In the genomic region with DNA sequence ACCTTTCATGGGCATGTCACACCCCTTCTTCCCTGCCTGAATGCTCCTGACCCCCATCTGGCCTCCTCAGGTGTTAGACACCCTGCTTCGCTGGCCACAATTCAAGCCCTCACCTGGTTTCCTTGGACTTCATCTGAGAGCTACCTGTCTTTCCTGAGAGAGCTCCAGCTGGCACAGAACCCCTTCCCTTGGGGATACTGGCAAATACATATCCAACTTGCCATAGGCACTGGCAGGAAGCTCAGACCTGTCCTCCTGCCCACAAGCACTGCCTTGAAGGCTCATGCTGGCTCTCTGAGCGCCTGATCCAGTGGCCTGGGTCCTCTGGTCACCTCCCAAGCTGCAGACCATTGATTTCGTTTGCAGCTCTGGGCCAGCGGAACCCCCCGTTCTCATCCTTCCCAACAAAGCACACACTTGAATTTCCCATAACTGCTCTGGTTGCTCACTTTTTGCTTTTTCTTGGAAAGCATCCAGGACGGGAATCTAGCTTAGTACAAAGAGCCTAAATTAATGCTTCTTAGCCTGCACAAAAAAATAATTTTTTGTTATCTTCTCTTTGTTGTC, we compare ENCODE assay signal across 12 cellular contexts.
DNase-seq lines count a peak whose midpoint lies in the region; ATAC-seq, FAIRE-seq and TF ChIP-seq lines count a peak whose summit lies in the region.
"Had no signal": no experiment of that assay in that cellular context is flagged by ENCODE, and none has a peak within 500 bp of the region (broad histone marks: within the 10 kb centered on the region; RNA-seq: fewer than 3 reads in every experiment).

No MANE protein-coding gene starts in this region.

- intact Hi-C loops in left ventricle myocardium inferior (cut with micrococcal nuclease): loop anchor here (5.0 to 10.0 kb wide), 2 partner anchors 134 to 183 kb away; no protein-coding TSS in a partner anchor
- intact Hi-C loops in left ventricle myocardium superior (cut with micrococcal nuclease): loop anchor here (5.0 to 10.0 kb wide), 2 partner anchors 127 to 186 kb away; no protein-coding TSS in a partner anchor
- intact Hi-C loops in ovary (cut with DNase I): loop anchor here in 2 of 4 donors (5.0 to 10.0 kb wide), 3 partner anchors 74 to 127 kb away; a partner anchor contains a TSS

- no peak overlapping the region for H3K23ac ChIP-seq in H1 (ENCODE audit: insufficient read length)

- peaks cover 85% of the 10 kb centered on the region for H3K4me1 ChIP-seq in left ventricle myocardium inferior
- peaks cover 5 to 15% (median 10%) of the 10 kb centered on the region in 4 experiments for H3K4me1 ChIP-seq in H1 (replicated peaks in 1 of 4; ENCODE audit: control insufficient read depth in 3 of 4, insufficient read depth in 4 of 4, low read length in 3 of 4)
- peaks cover 10% of the 10 kb centered on the region for H3K4me1 ChIP-seq in ovary (ENCODE audit: insufficient read depth)

- no peak for TF ChIP-seq RAD21 in H1 (IDR thresholded peaks at IDR 0.05 in 1 of 2, conservative IDR thresholded peaks at IDR 0.05 in 1 of 2; ENCODE audit: low read depth in 2 of 2, low read length in 2 of 2)

- H3K27me3 ChIP-seq in left ventricle myocardium inferior (ENCODE audit: low read depth): no peaks in the 10 kb centered on the region
- no peaks in the 10 kb centered on the region for H3K27me3 ChIP-seq in H1 (replicated peaks in 1 of 4; ENCODE audit: control insufficient read depth in 3 of 4, extremely low read depth in 1 of 4, insufficient read depth in 3 of 4, low read length in 3 of 4)
- no peaks in the 10 kb centered on the region for H3K27me3 ChIP-seq in ovary

- H2BK15ac ChIP-seq in H1 (ENCODE audit: low read length): no peak overlapping the region

- no peak overlapping the region for H3K9ac ChIP-seq in H1 (replicated peaks in 1 of 4; ENCODE audit: extremely low read depth in 1 of 4, low read depth in 3 of 4, low read length in 3 of 4)

- H2BK20ac ChIP-seq in H1 (ENCODE audit: low read length): no peak overlapping the region; the same call in 1 of the 2 replicates

- no peak overlapping the region for H3K4me3 Mint-ChIP-seq in immature natural killer cell

- no peak overlapping the region for H3K56ac ChIP-seq in H1 (replicated peaks; ENCODE audit: insufficient read length, low read depth, low read length)

- H3K4me3 ChIP-seq in left ventricle myocardium inferior: no peak overlapping the region
- H3K4me3 ChIP-seq in H1 (ENCODE audit: extremely low read depth in 1 of 4, insufficient read depth in 2 of 4, low read depth in 3 of 4, low read length in 4 of 4): no peak overlapping the region
- H3K4me3 ChIP-seq in ovary: no peak overlapping the region

- peak overlapping the region; percentile 78; the same call in 1 of the 2 replicates for H2BK12ac ChIP-seq in H1 (ENCODE audit: low read depth, low read length)

- no peak overlapping the region for H4K91ac ChIP-seq in H1 (replicated peaks; ENCODE audit: insufficient read length, low read length)

- POLR2A ChIA-PET in H1 (lab: Charles Lee; ENCODE audit: partially characterized antibody): no interaction called here

- H3K4me1 Mint-ChIP-seq in immature natural killer cell: peaks cover 12 to 26% of the 10 kb centered on the region in 2 donors

- 93% methylated on average over 6 of the region's 6 CpGs; no CpG with 5 or more reads in 1 of the 2 experiments for WGBS in H1 (ENCODE audit: extremely low coverage in 1 of 2, insufficient coverage in 1 of 2, insufficient read length in 1 of 2, insufficient replicate concordance in 2 of 2, low coverage in 1 of 2, low lambda C conversion rate in 2 of 2, missing lambda C conversion rate in 1 of 2), 2 experiments
- WGBS in ovary, 3 donors: 32 to 45% (median 34%) methylated on average over 6 of the region's 6 CpGs

- TF ChIP-seq EP300 in H1 (IDR thresholded peaks at IDR 0.05; ENCODE audit: borderline replicate concordance in 1 of 2, low read depth in 2 of 2, low read length in 2 of 2): no peak
- no peak for TF ChIP-seq EP300 in ovary (IDR thresholded peaks at IDR 0.05)

- no peak for TF ChIP-seq CTCF in left ventricle myocardium inferior (IDR thresholded peaks at IDR 0.05; ENCODE audit: borderline replicate concordance)
- no peak for TF ChIP-seq CTCF in H1 (IDR thresholded peaks at IDR 0.05; ENCODE audit: control extremely low read depth in 1 of 3, insufficient read depth in 1 of 3, low read depth in 1 of 3, low read length in 3 of 3)
- TF ChIP-seq CTCF in ovary (IDR thresholded peaks at IDR 0.05): no peak

- H4K8ac ChIP-seq in H1 (ENCODE audit: extremely low read depth, insufficient read depth, low read length): no peak overlapping the region

- H3K36me3 Mint-ChIP-seq in immature natural killer cell: no peaks in the 10 kb centered on the region

- H2AFZ ChIP-seq in H1 (ENCODE audit: low read length): no peak overlapping the region

- ATAC-seq in left ventricle myocardium superior: no peak

- H3K27ac Mint-ChIP-seq in immature natural killer cell: no peak overlapping the region

- no peaks in the 10 kb centered on the region for H3K23me2 ChIP-seq in H1 (ENCODE audit: low read depth, low read length)

- no peaks in the 10 kb centered on the region for H3K9me3 ChIP-seq in left ventricle myocardium inferior (replicated peaks)
- no peaks in the 10 kb centered on the region for H3K9me3 ChIP-seq in H1 (ENCODE audit: insufficient read depth in 2 of 2, low read depth in 1 of 2, low read length in 1 of 2)
- H3K9me3 ChIP-seq in ovary: no peaks in the 10 kb centered on the region

- H4K20me1 ChIP-seq in H1 (replicated peaks in 1 of 2; ENCODE audit: control insufficient read depth in 1 of 2, insufficient read depth in 2 of 2, low read length in 2 of 2): no peaks in the 10 kb centered on the region

- no peak overlapping the region for H3K14ac ChIP-seq in H1 (ENCODE audit: insufficient read length)

- peak overlapping the region; percentile 77; the same call in 1 of the 2 replicates for H2AK5ac ChIP-seq in H1 (ENCODE audit: low read depth, low read length)

- peak overlapping the region; percentile 79; the same call in 1 of the 2 replicates for H2BK5ac ChIP-seq in H1 (ENCODE audit: low read depth, low read length)

- H3K27ac ChIP-seq in left ventricle myocardium inferior (replicated peaks) (peak overlapping the region; percentile 85), H1 (ENCODE audit: low read depth, low read length) (no peak overlapping the region), ovary (peak overlapping the region in 1 of 2 donors; percentile 69)

- H3K4ac ChIP-seq in H1 (replicated peaks; ENCODE audit: insufficient read length, low read depth, low read length): no peak overlapping the region

- CTCF ChIA-PET in H1 (lab: Charles Lee; ENCODE audit: partially characterized antibody): interaction anchor here (1.2 to 4.3 kb wide), 6 partner anchors 9 to 218 kb away, joined by 3 to 19 read pairs (median 8); no protein-coding TSS in a partner anchor

- no peak for FAIRE-seq in H1 (lab: Jason Lieb, UNC)
- FAIRE-seq: urothelium cell line had no signal

- no peak overlapping the region for H4K5ac ChIP-seq in H1 (ENCODE audit: insufficient read length, low read depth, low read length)

- DNase-seq in left ventricle myocardium inferior: no peak
- no peak for DNase-seq in left ventricle myocardium superior
- no peak for DNase-seq in H1 (ENCODE audit: low read depth in 1 of 2, low spot score in 2 of 2)
- peak; percentile 25 to 61 (median 49) for DNase-seq in ovary
- no peak for DNase-seq in OCI-M1 (lab: John Stamatoyannopoulos, UW)
- DNase-seq in immature natural killer cell: no peak
- no peak for DNase-seq in COLO829 (ENCODE audit: low spot score)
- no peak for DNase-seq in activated CD4-positive, CD25-positive, alpha-beta regulatory T cell (lab: John Stamatoyannopoulos, UW)
- DNase-seq: activated naive CD4-positive, alpha-beta T cell; nucleus accumbens; stimulated activated CD4-positive, alpha-beta T cell treated with anti-CD3 and anti-CD28 coated beads, Interleukin-15, amount 100 ng/mL, for 24 hours had no signal

- peaks cover 0 to 2% (median 2%) of the 10 kb centered on the region in 3 donors for H3K27me3 Mint-ChIP-seq in immature natural killer cell (ENCODE audit: low read depth in 3 of 3)

- H3K9me3 Mint-ChIP-seq in immature natural killer cell: no peaks in the 10 kb centered on the region

- TF ChIP-seq POLR2A in H1 (IDR thresholded peaks at IDR 0.05; ENCODE audit: control extremely low read depth in 1 of 2, low read depth in 2 of 2, low read length in 2 of 2): no peak
- no peak for TF ChIP-seq POLR2A in ovary (IDR thresholded peaks at IDR 0.05)

- H3K36me3 ChIP-seq in left ventricle myocardium inferior (no peaks in the 10 kb centered on the region), H1 (ENCODE audit: control insufficient read depth in 2 of 4, insufficient read depth in 4 of 4, low read length in 3 of 4) (no peaks in the 10 kb centered on the region), ovary (no peaks in the 10 kb centered on the region)

- peak overlapping the region; percentile 28; the same call in 1 of the 2 replicates for H3K18ac ChIP-seq in H1 (ENCODE audit: extremely low read depth, low read length)

- H3K4me2 ChIP-seq in H1 (ENCODE audit: insufficient read depth in 1 of 2, low read depth in 2 of 2, low read length in 2 of 2): no peak overlapping the region

- no peak overlapping the region for H2BK120ac ChIP-seq in H1 (replicated peaks; ENCODE audit: low read depth, low read length)

- H3K79me2 ChIP-seq in H1 (ENCODE audit: control insufficient read depth in 1 of 2, insufficient read depth in 2 of 2, low read length in 2 of 2): no peaks in the 10 kb centered on the region

- H3K79me1 ChIP-seq in H1 (ENCODE audit: low read depth, low read length): no peaks in the 10 kb centered on the region

TF ChIP-seq in H1, 55 proteins besides CTCF, POLR2A, EP300 and RAD21 (continues in another document):
- TF ChIP-seq MAFK (IDR thresholded peaks at IDR 0.05; ENCODE audit: low read depth, low read length) (no peak), EZH2 (IDR thresholded peaks at IDR 0.05; ENCODE audit: low read depth, low read length, severe bottlenecking) (no peak), SIRT6 (IDR thresholded peaks at IDR 0.05; ENCODE audit: low read length) (no peak), ASH2L (IDR thresholded peaks at IDR 0.05; ENCODE audit: low read length) (no peak), TCF12 (IDR thresholded peaks at IDR 0.05; ENCODE audit: low read depth, low read length) (no peak), PHF8 (conservative IDR thresholded peaks at IDR 0.05; ENCODE audit: low read depth, low read length) (no peak), SAP30 (IDR thresholded peaks at IDR 0.05; ENCODE audit: insufficient read depth, insufficient replicate concordance, low read length) (no peak), CREB1 (IDR thresholded peaks at IDR 0.05) (no peak), KDM5A (IDR thresholded peaks at IDR 0.05; ENCODE audit: low read length) (no peak), CBX8 (IDR thresholded peaks at IDR 0.05; ENCODE audit: borderline replicate concordance, low read depth, low read length) (no peak), RXRA (IDR thresholded peaks at IDR 0.05; ENCODE audit: insufficient read depth, low read depth, low read length) (no peak), JUND (IDR thresholded peaks at IDR 0.05; ENCODE audit: low read length) (no peak), CEBPB (IDR thresholded peaks at IDR 0.05; ENCODE audit: low read depth, low read length) (no peak), ZNF274 (IDR thresholded peaks at IDR 0.05; ENCODE audit: borderline replicate concordance, extremely low read depth, low read length) (no peak), BRCA1 (IDR thresholded peaks at IDR 0.05; ENCODE audit: low read depth, low read length) (no peak)

Comparison
In these comparisons a context has a peak if more than half of its experiments do, and no peak if none do; other contexts are left out.
1. DNase-seq: peak in ovary (5 of 5); none in left ventricle myocardium inferior (single experiment), left ventricle myocardium superior (single experiment), H1 (0 of 2), OCI-M1 (single experiment), immature natural killer cell (0 of 3), COLO829 (single experiment) and activated CD4-positive, CD25-positive, alpha-beta regulatory T cell (0 of 4).